In genomic region chr1:199038188-199038587, GRCh38 we compare ENCODE assay signal across 20 cellular contexts.
"Had no signal": no experiment of that assay in that cellular context is flagged by ENCODE, and none has a peak within 500 bp of the region (broad histone marks: within the 10 kb centered on the region; RNA-seq: fewer than 3 reads in every experiment).

No MANE protein-coding gene starts in this region.

- FAIRE-seq: astrocyte, endometrium, frontal cortex had no signal

- ATAC-seq: activated naive CD4-positive, alpha-beta T cell treated with anti-CD3 and anti-CD28 coated beads, Interleukin-2, amount 50 U/mL, for 72 hours; stimulated activated memory B cell treated with anti-CD40 and anti-IgM and Interleukin-4, amounts not matched to agents 10 μg/mL and 1 μg/mL and 100 μg/mL, for 72 hours had no signal

- H3K4me3 Mint-ChIP-seq: stimulated activated memory B cell treated with anti-CD40 and anti-IgM and Interleukin-4, amounts not matched to agents 10 μg/mL and 1 μg/mL and 100 μg/mL, for 72 hours; type B pancreatic cell had no signal

- H3K27ac ChIP-seq: adrenal gland, breast epithelium, left ventricle myocardium inferior, spleen, testis had no signal

- H3K27me3 Mint-ChIP-seq: type B pancreatic cell had no signal

- DNase-seq: activated CD4-positive, alpha-beta T cell treated with anti-CD3 and anti-CD28 coated beads, Interleukin-2, amount 50 U/mL, for 4 hours; activated gamma-delta T cell treated with Interleukin-2 at 50 U/mL for 16 hours; adrenal gland; cerebellar nuclear complex; cortex of kidney; erythroblast; head of caudate nucleus; left ventricle myocardium inferior; mammary epithelial cell; retina; spleen; stimulated activated CD4-positive, alpha-beta T cell treated with anti-CD3 and anti-CD28 coated beads, Interleukin-4, amount 100 ng/mL, for 4 hours; testis had no signal

- H3K9me3 Mint-ChIP-seq: stimulated activated memory B cell treated with anti-CD40 and anti-IgM and Interleukin-4, amounts not matched to agents 10 μg/mL and 1 μg/mL and 100 μg/mL, for 72 hours; type B pancreatic cell had no signal

- H3K36me3 Mint-ChIP-seq: stimulated activated memory B cell treated with anti-CD40 and anti-IgM and Interleukin-4, amounts not matched to agents 10 μg/mL and 1 μg/mL and 100 μg/mL, for 72 hours; type B pancreatic cell had no signal

- H3K27ac Mint-ChIP-seq: activated naive CD4-positive, alpha-beta T cell treated with anti-CD3 and anti-CD28 coated beads, Interleukin-2, amount 50 U/mL, for 72 hours; stimulated activated memory B cell treated with anti-CD40 and anti-IgM and Interleukin-4, amounts not matched to agents 10 μg/mL and 1 μg/mL and 100 μg/mL, for 72 hours; type B pancreatic cell had no signal
